ENCODE assay signal across 24 cellular contexts in the genomic region with DNA sequence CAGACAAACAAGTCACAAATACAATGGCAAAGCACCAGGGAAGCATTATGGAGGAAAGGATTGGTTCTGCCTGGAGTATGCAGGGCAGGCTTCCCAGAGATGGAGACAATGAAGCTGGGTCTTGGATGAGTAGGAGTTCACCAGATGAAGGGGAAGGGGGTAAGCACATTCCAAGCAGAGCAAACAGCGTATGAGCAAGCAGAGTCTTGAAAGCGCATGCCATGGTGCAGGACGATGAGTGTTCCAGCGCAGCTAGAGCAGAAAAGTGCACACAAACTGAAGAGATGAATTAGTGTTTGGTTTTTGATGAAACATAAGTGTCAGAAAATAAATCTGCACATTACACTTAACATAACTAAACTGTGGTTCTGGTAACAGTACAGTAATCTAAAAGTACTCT.
"Had no signal": no experiment of that assay in that cellular context is flagged by ENCODE, and none has a peak within 500 bp of the region (broad histone marks: within the 10 kb centered on the region; RNA-seq: fewer than 3 reads in every experiment).

No MANE protein-coding gene starts in this region.

- ATAC-seq: left ventricle myocardium superior; lower lobe of right lung; sciatic nerve; stimulated activated naive CD8-positive, alpha-beta T cell treated with anti-CD3 and anti-CD28 coated beads, Interleukin-15, Interleukin-2, amounts not matched to agents 100 U/mL and 50 U/mL, for 24 hours had no signal

- H3K4me3 ChIP-seq: coronary artery, esophagus squamous epithelium, lower lobe of right lung, prostate gland, right atrium auricular region, smooth muscle cell, thoracic aorta, tibial nerve, upper lobe of left lung had no signal

- H3K27me3 ChIP-seq: esophagus squamous epithelium, right atrium auricular region, tibial nerve, upper lobe of left lung had no signal

- H3K9me3 Mint-ChIP-seq: nephron progenitor cell had no signal

- H3K27ac ChIP-seq: coronary artery, esophagus squamous epithelium, lower lobe of right lung, prostate gland, right atrium auricular region, thoracic aorta, tibial nerve, upper lobe of left lung had no signal

- FAIRE-seq: endothelial cell of umbilical vein, frontal cortex, urothelium cell line had no signal

- H3K9me3 ChIP-seq: esophagus squamous epithelium, lower lobe of right lung, prostate gland, right atrium auricular region, thoracic aorta, tibial nerve, upper lobe of left lung had no signal

- H3K4me3 Mint-ChIP-seq: nephron progenitor cell had no signal

- DNase-seq: dermis blood vessel endothelial cell; effector memory CD4-positive, alpha-beta T cell; erythroblast; esophagus squamous epithelium; left ventricle myocardium superior; lower lobe of right lung; nephron progenitor cell; nucleus accumbens; stimulated activated CD4-positive, alpha-beta T cell treated with anti-CD3 and anti-CD28 coated beads, Interleukin-12 subunit alpha, Interleukin-12 subunit beta, amount 100 ng/mL, for 4 hours; stimulated activated CD4-positive, alpha-beta T cell treated with anti-CD3 and anti-CD28 coated beads, Interleukin-1b, Interleukin-23, amount 100 ng/mL, for 48 hours; stimulated activated CD4-positive, alpha-beta T cell treated with anti-CD3 and anti-CD28 coated beads, Interleukin-4, amount 100 ng/mL, for 1 hour; stimulated activated CD8-positive, alpha-beta memory T cell treated with anti-CD3 and anti-CD28 coated beads, Interleukin-4, amount 100 ng/mL, for 48 hours; stimulated activated naive CD8-positive, alpha-beta T cell treated with anti-CD3 and anti-CD28 coated beads, Interleukin-15, Interleukin-2, amounts not matched to agents 100 U/mL and 50 U/mL, for 24 hours; upper lobe of left lung had no signal
